Comparison of ENCODE assay signal across 1 cellular context in the genomic region with DNA sequence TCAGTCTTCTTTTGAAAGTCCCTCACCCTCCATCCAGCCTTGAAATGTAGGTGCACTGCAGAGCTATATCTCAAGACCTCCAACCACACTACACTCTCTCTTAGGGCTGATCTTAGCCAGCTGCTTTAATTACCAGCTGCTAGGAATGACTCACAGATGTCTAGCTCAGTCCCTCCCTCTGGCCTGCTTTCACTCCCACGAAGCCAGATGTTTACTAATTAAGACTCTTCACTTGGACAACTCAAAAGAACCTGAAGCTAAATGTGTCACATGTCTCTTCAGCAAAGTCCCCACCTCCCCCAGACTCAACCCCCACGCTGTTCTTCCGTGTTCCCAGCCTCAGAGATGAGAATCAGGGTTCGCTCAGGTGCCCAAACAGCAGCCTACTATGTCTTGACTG.
A peak's percentile ranks its signal among the peaks of the same experiment; 100 is the strongest.
TF ChIP-seq lines count a peak whose summit lies in the region.

No MANE protein-coding gene starts in this region.

TF ChIP-seq in HEK293, 187 proteins besides CTCF, POLR2A, EP300 and RAD21 (continued from another document):
- TF ChIP-seq, protein P1, sequence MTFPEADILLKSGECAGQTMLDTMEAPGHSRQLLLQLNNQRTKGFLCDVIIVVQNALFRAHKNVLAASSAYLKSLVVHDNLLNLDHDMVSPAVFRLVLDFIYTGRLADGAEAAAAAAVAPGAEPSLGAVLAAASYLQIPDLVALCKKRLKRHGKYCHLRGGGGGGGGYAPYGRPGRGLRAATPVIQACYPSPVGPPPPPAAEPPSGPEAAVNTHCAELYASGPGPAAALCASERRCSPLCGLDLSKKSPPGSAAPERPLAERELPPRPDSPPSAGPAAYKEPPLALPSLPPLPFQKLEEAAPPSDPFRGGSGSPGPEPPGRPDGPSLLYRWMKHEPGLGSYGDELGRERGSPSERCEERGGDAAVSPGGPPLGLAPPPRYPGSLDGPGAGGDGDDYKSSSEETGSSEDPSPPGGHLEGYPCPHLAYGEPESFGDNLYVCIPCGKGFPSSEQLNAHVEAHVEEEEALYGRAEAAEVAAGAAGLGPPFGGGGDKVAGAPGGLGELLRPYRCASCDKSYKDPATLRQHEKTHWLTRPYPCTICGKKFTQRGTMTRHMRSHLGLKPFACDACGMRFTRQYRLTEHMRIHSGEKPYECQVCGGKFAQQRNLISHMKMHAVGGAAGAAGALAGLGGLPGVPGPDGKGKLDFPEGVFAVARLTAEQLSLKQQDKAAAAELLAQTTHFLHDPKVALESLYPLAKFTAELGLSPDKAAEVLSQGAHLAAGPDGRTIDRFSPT (tag by site-specific recombination; IDR thresholded peaks at IDR 0.05): no peak
- TF ChIP-seq KLF1 (tag by site-specific recombination; IDR thresholded peaks at IDR 0.05) (peak; percentile 25; the same call in 1 of the 2 replicates), ZNF785 (tag by site-specific recombination; IDR thresholded peaks at IDR 0.05) (no peak), SP2 (tag by site-specific recombination; IDR thresholded peaks at IDR 0.05) (peak; percentile 49), WT1 (tag by site-specific recombination; IDR thresholded peaks at IDR 0.05) (0 out of 2 replicates have a peak, but pooled peaks have one; percentile 44), SP7 (tag by site-specific recombination; IDR thresholded peaks at IDR 0.05) (peak; percentile 90), ZFP69B (tag by site-specific recombination; IDR thresholded peaks at IDR 0.05) (peak; percentile 36; the same call in 1 of the 2 replicates), ZNF600 (tag by site-specific recombination; IDR thresholded peaks at IDR 0.05) (0 out of 2 replicates have a peak, but pooled peaks have one; percentile 15), ZNF664 (tag by site-specific recombination; IDR thresholded peaks at IDR 0.05) (peak; percentile 95; the same call in 1 of the 2 replicates), KLF10 (tag by site-specific recombination; IDR thresholded peaks at IDR 0.05) (peak; percentile 39; the same call in 1 of the 2 replicates), ZFHX2 (tag by site-specific recombination; conservative IDR thresholded peaks at IDR 0.05) (peak; percentile 78), ZNF335 (tag by site-specific recombination; conservative IDR thresholded peaks at IDR 0.05) (peak; percentile 28), ZNF112 (tag by site-specific recombination; IDR thresholded peaks at IDR 0.05) (no peak), ZEB2 (tag by site-specific recombination; IDR thresholded peaks at IDR 0.05) (peak; percentile 38; the same call in 1 of the 2 replicates), SETDB1 (IDR thresholded peaks at IDR 0.05; ENCODE audit: insufficient read length, low read length) (no peak)
- TF ChIP-seq, protein P2, sequence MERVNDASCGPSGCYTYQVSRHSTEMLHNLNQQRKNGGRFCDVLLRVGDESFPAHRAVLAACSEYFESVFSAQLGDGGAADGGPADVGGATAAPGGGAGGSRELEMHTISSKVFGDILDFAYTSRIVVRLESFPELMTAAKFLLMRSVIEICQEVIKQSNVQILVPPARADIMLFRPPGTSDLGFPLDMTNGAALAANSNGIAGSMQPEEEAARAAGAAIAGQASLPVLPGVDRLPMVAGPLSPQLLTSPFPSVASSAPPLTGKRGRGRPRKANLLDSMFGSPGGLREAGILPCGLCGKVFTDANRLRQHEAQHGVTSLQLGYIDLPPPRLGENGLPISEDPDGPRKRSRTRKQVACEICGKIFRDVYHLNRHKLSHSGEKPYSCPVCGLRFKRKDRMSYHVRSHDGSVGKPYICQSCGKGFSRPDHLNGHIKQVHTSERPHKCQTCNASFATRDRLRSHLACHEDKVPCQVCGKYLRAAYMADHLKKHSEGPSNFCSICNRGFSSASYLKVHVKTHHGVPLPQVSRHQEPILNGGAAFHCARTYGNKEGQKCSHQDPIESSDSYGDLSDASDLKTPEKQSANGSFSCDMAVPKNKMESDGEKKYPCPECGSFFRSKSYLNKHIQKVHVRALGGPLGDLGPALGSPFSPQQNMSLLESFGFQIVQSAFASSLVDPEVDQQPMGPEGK (tag by site-specific recombination; IDR thresholded peaks at IDR 0.05): 0 out of 2 replicates have a peak, but pooled peaks have one; percentile 34
